14 cellular contexts compared by ENCODE assay signal in the genomic region with DNA sequence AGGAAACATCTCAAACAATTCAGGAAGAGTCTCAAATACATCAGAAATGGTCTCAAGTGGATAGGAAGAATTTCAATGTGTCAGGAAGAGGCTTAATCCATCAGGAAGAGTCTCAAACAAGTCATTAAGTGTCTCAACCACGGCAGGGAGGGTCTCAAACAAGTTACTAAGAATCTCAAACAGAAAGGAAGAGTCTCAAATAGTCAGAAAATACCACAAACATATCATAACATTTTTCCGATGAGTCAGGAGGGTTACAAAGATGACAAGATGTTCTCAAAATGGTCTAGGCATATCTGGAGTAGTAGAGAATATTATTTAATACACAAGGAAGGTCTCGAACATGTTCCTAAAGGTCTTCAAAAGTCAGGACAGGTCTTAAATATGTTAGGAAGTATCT.
DNase-seq lines count a peak whose midpoint lies in the region; ATAC-seq, FAIRE-seq and TF ChIP-seq lines count a peak whose summit lies in the region.
"Had no signal": no experiment of that assay in that cellular context is flagged by ENCODE, and none has a peak within 500 bp of the region (broad histone marks: within the 10 kb centered on the region; RNA-seq: fewer than 3 reads in every experiment).

No MANE protein-coding gene starts in this region.

- BruUV-seq in K562 (replicated peaks; lab: Mats Ljungman, UMichigan): no TSS peak

- H3K4me2 ChIP-seq in K562 (ENCODE audit: insufficient read depth, low read length): no peak overlapping the region
- H3K4me2 ChIP-seq in hepatocyte: no peak overlapping the region
- H3K4me2 ChIP-seq: BLaER1 had no signal

- POLR2A ChIA-PET in K562 (lab: Yijun Ruan, JAX): no interaction called here

- no peaks in the 10 kb centered on the region; a peak in 1 of 5 replicates for H3K4me1 ChIP-seq in K562 (replicated peaks in 1 of 2; ENCODE audit: control insufficient read depth in 2 of 2, insufficient read depth in 2 of 2, low read length in 2 of 2)
- no peaks in the 10 kb centered on the region for H3K4me1 ChIP-seq in pancreas
- H3K4me1 ChIP-seq in hepatocyte (ENCODE audit: insufficient read depth): no peaks in the 10 kb centered on the region
- H3K4me1 ChIP-seq: Caco-2 had no signal

- intact Hi-C loops in K562 (cut with micrococcal nuclease): no loop called here
- intact Hi-C loops in pancreas (cut with DNase I): no loop called here

- H3K27ac ChIP-seq in K562 (ENCODE audit: extremely low read depth, low read depth, low read length): no peak overlapping the region
- no peak overlapping the region for H3K27ac ChIP-seq in pancreas
- no peak overlapping the region for H3K27ac ChIP-seq in hepatocyte
- H3K27ac ChIP-seq: BLaER1 had no signal

- 7% methylated on average over 3 of the region's 3 CpGs for WGBS in K562 (ENCODE audit: insufficient coverage, low coverage, missing lambda C conversion rate)
- 75 to 76% methylated on average over 3 of the region's 3 CpGs for WGBS in pancreas, 2 donors
- 84% methylated on average over 3 of the region's 3 CpGs for WGBS in hepatocyte (ENCODE audit: low lambda C conversion rate, missing lambda C conversion rate)

- TF ChIP-seq RAD21 in K562 (CRISPR knock-in tag; conservative IDR thresholded peaks at IDR 0.05 in 1 of 2, IDR thresholded peaks at IDR 0.05 in 1 of 2): no peak

- H4K20me1 ChIP-seq in K562 (replicated peaks; ENCODE audit: control insufficient read depth, insufficient read depth, low read length) (no peaks in the 10 kb centered on the region), hepatocyte (ENCODE audit: insufficient read depth, poor library complexity, severe bottlenecking) (no peaks in the 10 kb centered on the region)
- H4K20me1 ChIP-seq: BLaER1 had no signal

- CTCF ChIA-PET in K562 (lab: Yijun Ruan, JAX; ENCODE audit: low intra/inter-chr PET ratio): no interaction called here

- H2AFZ ChIP-seq in K562 (ENCODE audit: low read depth, low read length) (peak overlapping the region; percentile 68), hepatocyte (no peak overlapping the region)

- in situ Hi-C loops in K562 (cut with MboI): no loop called here

- no peaks in the 10 kb centered on the region for H3K9me2 ChIP-seq in hepatocyte (replicated peaks; ENCODE audit: insufficient read depth)

- no peak overlapping the region for H3K4me3 ChIP-seq in K562
- no peak overlapping the region for H3K4me3 ChIP-seq in pancreas
- no peak overlapping the region for H3K4me3 ChIP-seq in hepatocyte
- H3K4me3 ChIP-seq in H7 (ENCODE audit: insufficient read depth, low read depth, low read length): no peak overlapping the region
- H3K4me3 ChIP-seq: BLaER1 had no signal

- H3K27me3 ChIP-seq in K562 (ENCODE audit: control insufficient read depth in 2 of 2, insufficient read depth in 2 of 2, low read length in 2 of 2) (no peaks in the 10 kb centered on the region), pancreas (no peaks in the 10 kb centered on the region), hepatocyte (no peaks in the 10 kb centered on the region), H7 (ENCODE audit: control insufficient read depth, insufficient read depth, low read length) (no peaks in the 10 kb centered on the region)
- H3K27me3 ChIP-seq: BLaER1 had no signal

- no peaks in the 10 kb centered on the region for H3K36me3 ChIP-seq in K562 (ENCODE audit: control insufficient read depth, insufficient read depth, low read length)
- no peaks in the 10 kb centered on the region for H3K36me3 ChIP-seq in pancreas
- no peaks in the 10 kb centered on the region for H3K36me3 ChIP-seq in hepatocyte (replicated peaks; ENCODE audit: insufficient read depth, low read depth)
- no peaks in the 10 kb centered on the region for H3K36me3 ChIP-seq in H7 (replicated peaks; ENCODE audit: control insufficient read depth, insufficient read depth, low read length)
- H3K36me3 ChIP-seq: BLaER1 had no signal

- no peaks in the 10 kb centered on the region for H3K79me2 ChIP-seq in K562 (ENCODE audit: control insufficient read depth, insufficient read depth, low read length)
- no peaks in the 10 kb centered on the region for H3K79me2 ChIP-seq in hepatocyte

- no peak for TF ChIP-seq POLR2A in K562 (conservative IDR thresholded peaks at IDR 0.05)

- TF ChIP-seq EP300 in K562 (IDR thresholded peaks at IDR 0.05; ENCODE audit: low read length): no peak

- TF ChIP-seq CTCF in K562 (IDR thresholded peaks at IDR 0.05 in 2 of 3, conservative IDR thresholded peaks at IDR 0.05 in 1 of 3; ENCODE audit: insufficient read depth in 2 of 3, low read depth in 1 of 3, low read length in 3 of 3): no peak
- no peak for TF ChIP-seq CTCF in pancreas (IDR thresholded peaks at IDR 0.05)
- no peak for TF ChIP-seq CTCF in hepatocyte (IDR thresholded peaks at IDR 0.05; ENCODE audit: poor library complexity)

- H3K9ac ChIP-seq in K562 (ENCODE audit: insufficient read depth in 1 of 2, low read depth in 2 of 2, low read length in 2 of 2): no peak overlapping the region
- H3K9ac ChIP-seq: BLaER1 had no signal

- H3K9me1 ChIP-seq in K562 (ENCODE audit: control insufficient read depth, insufficient read depth, low read length): no peaks in the 10 kb centered on the region

- FAIRE-seq in K562 (lab: Jason Lieb, UNC) (no peak), pancreas (lab: Jason Lieb, UNC) (peak; percentile 92)
- FAIRE-seq: H1 had no signal

- DNase-seq in LHCN-M2 (ENCODE audit: low read depth) (peak; percentile 53), K562 (ENCODE audit: extremely low read depth in 1 of 4, low spot score in 3 of 4) (no peak), pancreas (no peak), hepatocyte (ENCODE audit: low spot score) (no peak), H7 (no peak), NCI-H1436 treated with DMSO at 0.1 percent for 48 hours (lab: John Stamatoyannopoulos, UW) (no peak)
- DNase-seq: AML-193; Caco-2; CD8-positive, alpha-beta memory T cell; DND-41; GF-D8 had no signal

- H3K9me3 ChIP-seq in K562 (replicated peaks; ENCODE audit: control insufficient read depth, insufficient read depth, low read depth, low read length): no peaks in the 10 kb centered on the region; the same call in 1 of the 2 replicates
- H3K9me3 ChIP-seq in pancreas: no peaks in the 10 kb centered on the region
- peaks cover 3% of the 10 kb centered on the region for H3K9me3 ChIP-seq in hepatocyte (ENCODE audit: low read depth)

- no peak for ATAC-seq in K562
- ATAC-seq in pancreas: no peak
- ATAC-seq: HCT116 had no signal

TF ChIP-seq in K562, 482 proteins besides CTCF, POLR2A, EP300 and RAD21:
- no peak for TF ChIP-seq MYNN (IDR thresholded peaks at IDR 0.05)
- no peak for TF ChIP-seq MYNN (CRISPR knock-in tag; IDR thresholded peaks at IDR 0.05)
- TF ChIP-seq GTF2A2 (tag; IDR thresholded peaks at IDR 0.05): no peak
- TF ChIP-seq EGR1 (conservative IDR thresholded peaks at IDR 0.05): no peak
- TF ChIP-seq MIER1 (IDR thresholded peaks at IDR 0.05; ENCODE audit: low read depth): no peak
- no peak for TF ChIP-seq IRF2 (CRISPR knock-in tag; IDR thresholded peaks at IDR 0.05)
- no peak for TF ChIP-seq DNMT1 (IDR thresholded peaks at IDR 0.05)
- TF ChIP-seq, protein P1, sequence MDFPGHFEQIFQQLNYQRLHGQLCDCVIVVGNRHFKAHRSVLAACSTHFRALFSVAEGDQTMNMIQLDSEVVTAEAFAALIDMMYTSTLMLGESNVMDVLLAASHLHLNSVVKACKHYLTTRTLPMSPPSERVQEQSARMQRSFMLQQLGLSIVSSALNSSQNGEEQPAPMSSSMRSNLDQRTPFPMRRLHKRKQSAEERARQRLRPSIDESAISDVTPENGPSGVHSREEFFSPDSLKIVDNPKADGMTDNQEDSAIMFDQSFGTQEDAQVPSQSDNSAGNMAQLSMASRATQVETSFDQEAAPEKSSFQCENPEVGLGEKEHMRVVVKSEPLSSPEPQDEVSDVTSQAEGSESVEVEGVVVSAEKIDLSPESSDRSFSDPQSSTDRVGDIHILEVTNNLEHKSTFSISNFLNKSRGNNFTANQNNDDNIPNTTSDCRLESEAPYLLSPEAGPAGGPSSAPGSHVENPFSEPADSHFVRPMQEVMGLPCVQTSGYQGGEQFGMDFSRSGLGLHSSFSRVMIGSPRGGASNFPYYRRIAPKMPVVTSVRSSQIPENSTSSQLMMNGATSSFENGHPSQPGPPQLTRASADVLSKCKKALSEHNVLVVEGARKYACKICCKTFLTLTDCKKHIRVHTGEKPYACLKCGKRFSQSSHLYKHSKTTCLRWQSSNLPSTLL (IDR thresholded peaks at IDR 0.05): no peak
- TF ChIP-seq PRPF4 (IDR thresholded peaks at IDR 0.05; ENCODE audit: insufficient read depth, low read depth, low read length, poor library complexity, severe bottlenecking): no peak
- no peak for TF ChIP-seq OTX1 (CRISPR knock-in tag; IDR thresholded peaks at IDR 0.05)
- TF ChIP-seq TEAD2 (tag; IDR thresholded peaks at IDR 0.05): no peak
- TF ChIP-seq ELF2 (CRISPR knock-in tag; IDR thresholded peaks at IDR 0.05): no peak
- TF ChIP-seq SMARCC2 (IDR thresholded peaks at IDR 0.05; ENCODE audit: low read depth): no peak
- no peak for TF ChIP-seq ZNF232 (CRISPR knock-in tag; IDR thresholded peaks at IDR 0.05)
